8 cellular contexts compared by ENCODE assay signal in genomic region chr14:36132826-36133225, GRCh38. TPM values are rescaled to one million over a fixed set of nuclear protein-coding genes. Genes with fewer than 3 reads are reported as not detected.
"Had no signal": no experiment of that assay in that cellular context is flagged by ENCODE, and none has a peak within 500 bp of the region (broad histone marks: within the 10 kb centered on the region; RNA-seq: fewer than 3 reads in every experiment).

No MANE protein-coding gene starts in this region.

- DNase-seq: IMR-90, KBM-7, KG1 had no signal

- H3K4me3 ChIP-seq: K562 had no signal

- ATAC-seq: HepG2, K562 had no signal

- FAIRE-seq: HepG2, HTR-8/SVneo, K562 had no signal

RNA-seq across cellular contexts. Expression of gene PTCSC3, which starts 43.7 kb away (rescaled TPM):
- total RNA-seq: HepG2, HT-29, HT1080, IMR-90, K562 had no signal
